Comparison of ENCODE assay signal across 15 cellular contexts in the genomic region with DNA sequence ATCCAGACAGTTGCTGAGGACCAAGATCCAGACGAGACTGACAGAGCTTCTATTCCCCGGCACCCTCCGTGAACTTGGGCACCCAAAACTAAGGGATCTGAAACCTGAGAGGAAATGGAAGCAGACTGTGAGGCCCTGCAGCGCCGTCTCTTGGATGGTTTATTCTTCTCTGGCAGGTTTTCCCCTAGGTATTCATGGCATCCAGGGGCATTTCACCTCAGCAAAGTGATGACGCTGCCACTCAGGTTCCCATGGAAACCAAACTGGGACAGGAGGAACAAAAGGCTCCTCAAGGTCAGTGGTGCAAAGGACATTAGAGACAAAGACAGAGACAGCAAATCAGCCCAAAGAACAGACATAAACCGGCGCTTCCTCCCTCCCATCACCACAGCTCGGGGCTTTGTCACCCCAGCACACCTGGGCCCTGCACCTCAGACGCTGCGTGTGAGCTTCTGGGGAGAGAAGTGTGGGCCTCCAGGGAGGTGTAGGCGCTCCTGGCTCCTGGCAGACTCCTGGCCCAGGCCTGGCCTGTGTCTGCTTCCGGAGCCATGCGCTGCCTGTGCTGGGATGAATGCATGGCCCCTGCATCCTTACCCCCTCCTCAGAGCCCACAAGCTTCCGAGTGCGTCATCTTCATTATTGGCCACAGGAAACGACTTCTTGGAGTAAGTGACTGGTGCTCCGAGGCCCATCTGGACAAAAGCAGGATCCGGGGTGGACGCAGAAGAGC. TPM values are rescaled to one million over a fixed set of nuclear protein-coding genes. Genes with fewer than 3 reads are reported as not detected.
DNase-seq lines count a peak whose midpoint lies in the region; ATAC-seq, FAIRE-seq and TF ChIP-seq lines count a peak whose summit lies in the region.
"Had no signal": no experiment of that assay in that cellular context is flagged by ENCODE, and none has a peak within 500 bp of the region (broad histone marks: within the 10 kb centered on the region; RNA-seq: fewer than 3 reads in every experiment).

No MANE protein-coding gene starts in this region.

- no peak for ATAC-seq in GM19395 (IDR thresholded peaks at IDR 0.05; ENCODE audit: unreplicated experiment)
- no peak for ATAC-seq in HG02610 (IDR thresholded peaks at IDR 0.05; ENCODE audit: unreplicated experiment)
- ATAC-seq: sciatic nerve; SK-N-SH treated with all-trans-retinoic acid at 6 μM for 48 hours; stimulated activated naive CD8-positive, alpha-beta T cell treated with anti-CD3 and anti-CD28 coated beads, Interleukin-15, Interleukin-2, amounts not matched to agents 100 U/mL and 50 U/mL, for 24 hours had no signal

- DNase-seq in DMS79 (lab: John Stamatoyannopoulos, UW) (peak; percentile 50), NCI-H146 (lab: John Stamatoyannopoulos, UW) (peak; percentile 58), H1 (ENCODE audit: low read depth in 1 of 2, low spot score in 2 of 2) (peak; percentile 39 to 65), nephron progenitor cell (peak; percentile 36), SKM-1 (lab: John Stamatoyannopoulos, UW; ENCODE audit: unreplicated experiment) (no peak), KG1 (lab: John Stamatoyannopoulos, UW) (no peak)
- DNase-seq: activated CD4-positive, CD25-positive, alpha-beta regulatory T cell; stimulated activated naive CD8-positive, alpha-beta T cell treated with anti-CD3 and anti-CD28 coated beads, Interleukin-15, Interleukin-2, amounts not matched to agents 100 U/mL and 50 U/mL, for 24 hours had no signal

- no peak overlapping the region for H2BK5ac ChIP-seq in H1 (ENCODE audit: low read depth, low read length)

- POLR2A ChIA-PET in H1 (lab: Charles Lee; ENCODE audit: partially characterized antibody), result interaction anchor here (1.1 kb wide), 1 partner anchor 45 kb away, joined by 6 read pairs; no protein-coding TSS in a partner anchor

- no peak overlapping the region for H2AFZ ChIP-seq in H1 (ENCODE audit: low read length)

- peak overlapping the region; percentile 45 for H3K4me3 Mint-ChIP-seq in nephron progenitor cell

- H3K27me3 Mint-ChIP-seq in nephron progenitor cell (ENCODE audit: low read depth, poor library complexity), result peaks cover 16% of the 10 kb centered on the region

- CTCF ChIA-PET in H1 (lab: Charles Lee; ENCODE audit: partially characterized antibody), result interaction anchor here (0.7 to 14.7 kb wide), 12 partner anchors 8 to 421 kb away, joined by 3 to 243 read pairs (median 6); a partner anchor contains a TSS

- TF ChIP-seq POLR2A in H1 (IDR thresholded peaks at IDR 0.05; ENCODE audit: control extremely low read depth in 1 of 2, low read depth in 2 of 2, low read length in 2 of 2), result peak in 1 of 2 experiments; percentile 38; a peak in 1 of 3 replicates

- peak overlapping the region; percentile 66; the same call in 1 of the 2 replicates for H3K18ac ChIP-seq in H1 (ENCODE audit: extremely low read depth, low read length)

- no peaks in the 10 kb centered on the region for H3K36me3 ChIP-seq in H1 (ENCODE audit: control insufficient read depth in 2 of 4, insufficient read depth in 4 of 4, low read length in 3 of 4)
- H3K36me3 ChIP-seq: BLaER1 treated with 17β-estradiol and CSF1 and Interleukin-3, amounts not matched to agents 10 nM and 100 nM; HAP-1 had no signal

- no peak overlapping the region; the same call in 1 of the 2 replicates for H2AK5ac ChIP-seq in H1 (ENCODE audit: low read depth, low read length)

- H3K27ac Mint-ChIP-seq in nephron progenitor cell, result no peak overlapping the region

- no peak overlapping the region for H3K4ac ChIP-seq in H1 (replicated peaks; ENCODE audit: insufficient read length, low read depth, low read length)

- peaks cover 8% of the 10 kb centered on the region for H3K9me3 Mint-ChIP-seq in nephron progenitor cell

- WGBS in H1 (ENCODE audit: extremely low coverage in 1 of 2, insufficient coverage in 1 of 2, insufficient read length in 1 of 2, insufficient replicate concordance in 2 of 2, low coverage in 1 of 2, low lambda C conversion rate in 2 of 2, missing lambda C conversion rate in 1 of 2), 2 experiments, result 52% methylated on average over 20 of the region's 20 CpGs; no CpG with 5 or more reads in 1 of the 2 experiments

- peak in 1 of 2 experiments; percentile 80; a peak in 1 of 3 replicates for TF ChIP-seq EP300 in H1 (IDR thresholded peaks at IDR 0.05; ENCODE audit: borderline replicate concordance in 1 of 2, low read depth in 2 of 2, low read length in 2 of 2)

- H3K4me2 ChIP-seq in H1 (ENCODE audit: insufficient read depth in 1 of 2, low read depth in 2 of 2, low read length in 2 of 2), result peak overlapping the region; percentile 7 to 46; a peak in 2 of 4 replicates

- peaks cover 0 to 2% of the 10 kb centered on the region in 2 experiments; a peak in 1 of 4 replicates for H3K9me3 ChIP-seq in H1 (ENCODE audit: insufficient read depth in 2 of 2, low read depth in 1 of 2, low read length in 1 of 2)
- H3K9me3 ChIP-seq: BLaER1 treated with 17β-estradiol and CSF1 and Interleukin-3, amounts not matched to agents 10 nM and 100 nM; HAP-1 had no signal

- H3K4me1 Mint-ChIP-seq in nephron progenitor cell, result peaks cover 86% of the 10 kb centered on the region

- H2BK120ac ChIP-seq in H1 (replicated peaks; ENCODE audit: low read depth, low read length), result no peak overlapping the region

- no peak overlapping the region for H3K56ac ChIP-seq in H1 (replicated peaks; ENCODE audit: insufficient read length, low read depth, low read length)

- H3K4me1 ChIP-seq in H1 (replicated peaks in 1 of 4; ENCODE audit: control insufficient read depth in 3 of 4, insufficient read depth in 4 of 4, low read length in 3 of 4), result peaks cover 0 to 12% (median 9%) of the 10 kb centered on the region in 4 experiments; a peak in 6 of 7 replicates
- H3K4me1 ChIP-seq: HAP-1 had no signal

- no peak overlapping the region for H4K5ac ChIP-seq in H1 (ENCODE audit: insufficient read length, low read depth, low read length)

- H3K27ac ChIP-seq in H1 (ENCODE audit: low read depth, low read length), result peak overlapping the region; percentile 46
- H3K27ac ChIP-seq: BLaER1 treated with 17β-estradiol and CSF1 and Interleukin-3, amounts not matched to agents 10 nM and 100 nM had no signal

- H3K14ac ChIP-seq in H1 (ENCODE audit: insufficient read length), result no peak overlapping the region

- TF ChIP-seq CTCF in H1 (IDR thresholded peaks at IDR 0.05; ENCODE audit: control extremely low read depth in 1 of 3, insufficient read depth in 1 of 3, low read depth in 1 of 3, low read length in 3 of 3) (peak; percentile 7 to 27 (median 20)), nephron progenitor cell (IDR thresholded peaks at IDR 0.05) (no peak)

- H3K36me3 Mint-ChIP-seq in nephron progenitor cell (ENCODE audit: low read depth), result peaks cover 5% of the 10 kb centered on the region

- peak overlapping the region; percentile 29; the same call in 1 of the 2 replicates for H2BK15ac ChIP-seq in H1 (ENCODE audit: low read length)

- H2BK20ac ChIP-seq in H1 (ENCODE audit: low read length), result peak overlapping the region; percentile 21; the same call in 1 of the 2 replicates

- TF ChIP-seq RAD21 in H1 (IDR thresholded peaks at IDR 0.05 in 1 of 2, conservative IDR thresholded peaks at IDR 0.05 in 1 of 2; ENCODE audit: low read depth in 2 of 2, low read length in 2 of 2), result peak; percentile 40 to 44; a peak in 3 of 4 replicates

- H4K91ac ChIP-seq in H1 (replicated peaks; ENCODE audit: insufficient read length, low read length), result no peak overlapping the region

- peaks cover 0 to 20% (median 10%) of the 10 kb centered on the region in 4 experiments; a peak in 6 of 7 replicates for H3K27me3 ChIP-seq in H1 (replicated peaks in 1 of 4; ENCODE audit: control insufficient read depth in 3 of 4, extremely low read depth in 1 of 4, insufficient read depth in 3 of 4, low read length in 3 of 4)

- peak overlapping the region in 2 of 4 experiments; percentile 38 to 49; a peak in 4 of 7 replicates for H3K9ac ChIP-seq in H1 (replicated peaks in 1 of 4; ENCODE audit: extremely low read depth in 1 of 4, low read depth in 3 of 4, low read length in 3 of 4)

- no peaks in the 10 kb centered on the region for H4K20me1 ChIP-seq in H1 (replicated peaks in 1 of 2; ENCODE audit: control insufficient read depth in 1 of 2, insufficient read depth in 2 of 2, low read length in 2 of 2)

- H3K4me3 ChIP-seq in H1 (ENCODE audit: extremely low read depth in 1 of 4, insufficient read depth in 2 of 4, low read depth in 3 of 4, low read length in 4 of 4), result no peak overlapping the region
- H3K4me3 ChIP-seq: BLaER1 treated with 17β-estradiol and CSF1 and Interleukin-3, amounts not matched to agents 10 nM and 100 nM; HAP-1 had no signal

- H3K23me2 ChIP-seq in H1 (ENCODE audit: low read depth, low read length), result no peaks in the 10 kb centered on the region

- FAIRE-seq in H1 (lab: Jason Lieb, UNC), result peak; percentile 87

- H3K79me2 ChIP-seq in H1 (ENCODE audit: control insufficient read depth in 1 of 2, insufficient read depth in 2 of 2, low read length in 2 of 2), result no peaks in the 10 kb centered on the region

- H3K23ac ChIP-seq in H1 (ENCODE audit: insufficient read length), result no peak overlapping the region

- H4K8ac ChIP-seq in H1 (ENCODE audit: extremely low read depth, insufficient read depth, low read length), result peak overlapping the region; percentile 58; the same call in 1 of the 2 replicates

- H3K79me1 ChIP-seq in H1 (ENCODE audit: low read depth, low read length), result no peaks in the 10 kb centered on the region

- peak overlapping the region; percentile 82; the same call in 1 of the 2 replicates for H2BK12ac ChIP-seq in H1 (ENCODE audit: low read depth, low read length)

TF ChIP-seq in H1, 55 proteins besides CTCF, POLR2A, EP300 and RAD21 (continues in another document):
- TF ChIP-seq HDAC6 (IDR thresholded peaks at IDR 0.05; ENCODE audit: low read depth, low read length), result no peak

RNA-seq across cellular contexts. Expression of a gene that starts 6.0 kb away (rescaled TPM):
- total RNA-seq in H1 (2021; fragmentation: NEBNext Ultra II Directional; extraction: Animal tissue kit (Norgen Biotek cat#: 25700)), result not detected in 2 replicates
- 0.03 TPM in 1 of 2 replicates, not detected in the other for polyA plus RNA-seq in H1 (2011; rRNA removed)
- polyA plus RNA-seq in H1 (2011; cell fraction: cytosol; rRNA removed), result 0.04 TPM
- 0.19 TPM for polyA plus RNA-seq in H1 (2011; cell fraction: nucleus; rRNA removed)
- polyA plus RNA-seq in H1 (2012, experiment 1 of 2), result 0.18 to 0.25 TPM in 2 of 4 replicates, not detected in the others
- polyA plus RNA-seq in H1 (2012, experiment 2 of 2), result not detected
- 0.04 TPM for polyA plus RNA-seq in H1 (2013, experiment 1 of 2)
- polyA plus RNA-seq in H1 (2013, experiment 2 of 2), result 0.02 TPM
- polyA minus RNA-seq in H1 (2011; rRNA and poly(A)+ RNA removed), result not detected in 2 replicates
- not detected for polyA minus RNA-seq in H1 (2011; cell fraction: cytosol; rRNA and poly(A)+ RNA removed)
- 0.70 TPM for polyA minus RNA-seq in H1 (2011; cell fraction: nucleus; rRNA and poly(A)+ RNA removed)
- total RNA-seq: G401, sciatic nerve had no signal

RNA-seq across cellular contexts. Expression of a gene that starts 45.6 kb away (rescaled TPM):
- not detected in 2 replicates for total RNA-seq in H1 (2021; fragmentation: NEBNext Ultra II Directional; extraction: Animal tissue kit (Norgen Biotek cat#: 25700))
- polyA plus RNA-seq in H1 (2011; rRNA removed), result 0.03 and 0.05 TPM in 2 replicates
- 0.03 TPM for polyA plus RNA-seq in H1 (2011; cell fraction: cytosol; rRNA removed)
- 0.10 TPM for polyA plus RNA-seq in H1 (2011; cell fraction: nucleus; rRNA removed)
- 0.03 to 0.09 TPM in 2 of 4 replicates, not detected in the others for polyA plus RNA-seq in H1 (2012, experiment 1 of 2)
- not detected for polyA plus RNA-seq in H1 (2012, experiment 2 of 2)
- not detected for polyA plus RNA-seq in H1 (2013, experiment 1 of 2)
- not detected for polyA plus RNA-seq in H1 (2013, experiment 2 of 2)
- 0.13 TPM in 1 of 2 replicates, not detected in the other for polyA minus RNA-seq in H1 (2011; rRNA and poly(A)+ RNA removed)
- 0.22 TPM for polyA minus RNA-seq in H1 (2011; cell fraction: cytosol; rRNA and poly(A)+ RNA removed)
- polyA minus RNA-seq in H1 (2011; cell fraction: nucleus; rRNA and poly(A)+ RNA removed), result not detected
- total RNA-seq: G401 had no signal

Comparison
In these comparisons a context has a peak if more than half of its experiments do, and no peak if none do; other contexts are left out.
1. DNase-seq: peak in DMS79 (single experiment), NCI-H146 (single experiment), H1 (2 of 2) and nephron progenitor cell (single experiment); none in SKM-1 (single experiment) and KG1 (single experiment).